Comparison of ENCODE assay signal across 7 cellular contexts in genomic region chr19:17938092-17938845, GRCh38. TPM values are rescaled to one million over a fixed set of nuclear protein-coding genes. Genes with fewer than 3 reads are reported as not detected.
A peak's percentile ranks its signal among the peaks of the same experiment; 100 is the strongest.
DNase-seq lines count a peak whose midpoint lies in the region; ATAC-seq and TF ChIP-seq lines count a peak whose summit lies in the region.

No MANE protein-coding gene starts in this region.

- H3K4me2 ChIP-seq in SK-N-SH = no peak overlapping the region

- H3F3A ChIP-seq in SK-N-SH (replicated peaks; ENCODE audit: insufficient read depth) = no peaks in the 10 kb centered on the region

- peak; percentile 94 for TF ChIP-seq RAD21 in SK-N-SH (IDR thresholded peaks at IDR 0.05; ENCODE audit: low read length)

- no peak overlapping the region; a peak in 1 of 4 replicates for H3K27ac ChIP-seq in SK-N-SH (ENCODE audit: low read depth in 2 of 2, low read length in 1 of 2)
- H3K27ac ChIP-seq in upper lobe of right lung = no peak overlapping the region

- H3K4me3 ChIP-seq in SK-N-SH (ENCODE audit: low read depth in 2 of 2, low read length in 1 of 2) = no peak overlapping the region; a peak in 1 of 4 replicates
- H3K4me3 ChIP-seq in upper lobe of right lung = no peak overlapping the region

- TF ChIP-seq CTCF in GM12872 (IDR thresholded peaks at IDR 0.05; ENCODE audit: insufficient read depth, low read depth, low read length) (peak; percentile 99), SK-N-SH (IDR thresholded peaks at IDR 0.05) (peak; percentile 95), upper lobe of right lung (IDR thresholded peaks at IDR 0.05) (peak; percentile 92)

- no peaks in the 10 kb centered on the region for H3K9me2 ChIP-seq in SK-N-SH

- no peak overlapping the region for H2AFZ ChIP-seq in SK-N-SH (ENCODE audit: low read depth)

- CTCF ChIA-PET in SK-N-SH (lab: Yijun Ruan, JAX) = interaction anchor here (0.6 to 21.7 kb wide), 39 partner anchors 8 to 292 kb away, joined by 3 to 464 read pairs (median 5); partner anchors contain the start of genes ARRDC2, KCNN1, RPL18A and SLC5A5

- TF ChIP-seq EP300 in SK-N-SH (IDR thresholded peaks at IDR 0.05; ENCODE audit: borderline replicate concordance in 1 of 2, low read depth in 1 of 2, low read length in 1 of 2) = no peak

- H3K4me1 ChIP-seq in SK-N-SH (ENCODE audit: control insufficient read depth in 1 of 2, insufficient read depth in 2 of 2, low read depth in 1 of 2, low read length in 1 of 2) (peaks cover 0 to 7% of the 10 kb centered on the region in 2 experiments; a peak in 1 of 4 replicates), upper lobe of right lung (peaks cover 10% of the 10 kb centered on the region)

- no peak overlapping the region for H3K9ac ChIP-seq in SK-N-SH

- H3K36me3 ChIP-seq in SK-N-SH (replicated peaks in 1 of 2; ENCODE audit: control insufficient read depth in 1 of 2, insufficient read depth in 2 of 2, low read length in 1 of 2) (no peaks in the 10 kb centered on the region), upper lobe of right lung (peaks cover 17% of the 10 kb centered on the region)

- peaks cover 18% of the 10 kb centered on the region for H3K79me2 ChIP-seq in SK-N-SH (ENCODE audit: insufficient read depth)

- ATAC-seq in upper lobe of right lung = peak; percentile 92

- H3K9me3 ChIP-seq in SK-N-SH (no peaks in the 10 kb centered on the region), upper lobe of right lung (no peaks in the 10 kb centered on the region)

- WGBS in SK-N-SH (ENCODE audit: low lambda C conversion rate) = 54% methylated on average over 6 of the region's 7 CpGs

- peak; percentile 87 for DNase-seq in LHCN-M2 (ENCODE audit: low read depth)
- DNase-seq in SK-N-SH = peak; percentile 92
- DNase-seq in activated naive CD4-positive, alpha-beta T cell treated with Interleukin-2 at 50 U/mL for 16 hours = peak; percentile 85
- peak; percentile 62 for DNase-seq in globus pallidus (ENCODE audit: low spot score)
- DNase-seq in posterior cingulate gyrus = peak; percentile 65 to 96 (median 84)
- peak; percentile 89 for DNase-seq in upper lobe of right lung

- H3K27me3 ChIP-seq in SK-N-SH (ENCODE audit: insufficient read depth) = no peaks in the 10 kb centered on the region
- no peaks in the 10 kb centered on the region for H3K27me3 ChIP-seq in upper lobe of right lung

- POLR2A ChIA-PET in SK-N-SH (lab: Yijun Ruan, JAX) = interaction anchor here (0.5 to 1.3 kb wide), 3 partner anchors 58 to 63 kb away, joined by 3 to 6 read pairs (median 3); no protein-coding TSS in a partner anchor

- H4K20me1 ChIP-seq in SK-N-SH (ENCODE audit: insufficient read depth) = peaks cover 6% of the 10 kb centered on the region; the same call in 1 of the 2 replicates

- intact Hi-C loops in posterior cingulate gyrus (cut with DNase I) = loop anchor here (1.0 to 5.0 kb wide), 2 partner anchors 58 to 119 kb away; no protein-coding TSS in a partner anchor
- intact Hi-C loops in upper lobe of right lung (cut with DNase I) = loop anchor here (5.0 kb wide), 1 partner anchor 59 kb away; no protein-coding TSS in a partner anchor

TF ChIP-seq in SK-N-SH, 30 proteins besides CTCF, POLR2A, EP300 and RAD21:
- TF ChIP-seq REST (IDR thresholded peaks at IDR 0.05; ENCODE audit: low read depth, low read length) = no peak
- no peak for TF ChIP-seq TEAD4 (IDR thresholded peaks at IDR 0.05; ENCODE audit: borderline replicate concordance, insufficient read depth)
- no peak for TF ChIP-seq ZBTB33 (IDR thresholded peaks at IDR 0.05; ENCODE audit: borderline replicate concordance, low read depth)
- TF ChIP-seq SMC3 (IDR thresholded peaks at IDR 0.05; ENCODE audit: low read depth, low read length) = peak; percentile 94
- TF ChIP-seq MEF2A (IDR thresholded peaks at IDR 0.05; ENCODE audit: borderline replicate concordance, low read depth) = no peak
- no peak for TF ChIP-seq NFIC (IDR thresholded peaks at IDR 0.05; ENCODE audit: borderline replicate concordance)
- no peak for TF ChIP-seq RXRA (IDR thresholded peaks at IDR 0.05; ENCODE audit: borderline replicate concordance, low read depth)
- 0 out of 2 replicates have a peak, but pooled peaks have one; percentile 14 for TF ChIP-seq MXI1 (IDR thresholded peaks at IDR 0.05; ENCODE audit: low read depth, low read length)
- no peak for TF ChIP-seq RFX5 (IDR thresholded peaks at IDR 0.05; ENCODE audit: low read length)
- TF ChIP-seq FOSL2 (IDR thresholded peaks at IDR 0.05; ENCODE audit: borderline replicate concordance, low read depth) = peak; percentile 39; the same call in 1 of the 2 replicates
- no peak for TF ChIP-seq TAF1 (IDR thresholded peaks at IDR 0.05; ENCODE audit: borderline replicate concordance, low read depth, low read length)
- TF ChIP-seq, protein P1, sequence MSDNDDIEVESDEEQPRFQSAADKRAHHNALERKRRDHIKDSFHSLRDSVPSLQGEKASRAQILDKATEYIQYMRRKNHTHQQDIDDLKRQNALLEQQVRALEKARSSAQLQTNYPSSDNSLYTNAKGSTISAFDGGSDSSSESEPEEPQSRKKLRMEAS (IDR thresholded peaks at IDR 0.05; ENCODE audit: low read depth) = peak; percentile 50
- no peak for TF ChIP-seq NRF1 (IDR thresholded peaks at IDR 0.05; ENCODE audit: low read depth, low read length)
- no peak for TF ChIP-seq SIN3A (IDR thresholded peaks at IDR 0.05; ENCODE audit: borderline replicate concordance, low read depth, low read length)
TF ChIP-seq in SK-N-SH: peak in this region for 4.

RNA-seq across cellular contexts. Expression of gene CCDC124, which starts 5.5 kb away (rescaled TPM):
- 60.8 and 62.1 TPM in 2 replicates for total RNA-seq in LHCN-M2 (2014; rRNA removed)
- 167 TPM for polyA plus RNA-seq in LHCN-M2 (2012)
- polyA plus RNA-seq in SK-N-SH (2012; rRNA removed) = 157 and 231 TPM in 2 replicates
- polyA plus RNA-seq in SK-N-SH (2012; cell fraction: cytosol; rRNA removed) = 136 and 171 TPM in 2 replicates
- polyA plus RNA-seq in SK-N-SH (2012; cell fraction: nucleus; rRNA removed) = 162 and 202 TPM in 2 replicates
- total RNA-seq in upper lobe of right lung = 59.7 TPM

RNA-seq across cellular contexts. Expression of gene KCNN1, which starts 28.6 kb away (rescaled TPM):
- 0.06 TPM in 1 of 2 replicates, not detected in the other for total RNA-seq in LHCN-M2 (2014; rRNA removed)
- polyA plus RNA-seq in LHCN-M2 (2012) = 0.18 TPM
- 2.7 and 3.6 TPM in 2 replicates for polyA plus RNA-seq in SK-N-SH (2012; rRNA removed)
- 1.6 and 2.7 TPM in 2 replicates for polyA plus RNA-seq in SK-N-SH (2012; cell fraction: cytosol; rRNA removed)
- 3.2 and 4.4 TPM in 2 replicates for polyA plus RNA-seq in SK-N-SH (2012; cell fraction: nucleus; rRNA removed)
- not detected for total RNA-seq in upper lobe of right lung
